ENCODE assay signal across 44 cellular contexts in genomic region chr1:12761781-12762180, GRCh38. TPM values are rescaled to one million over a fixed set of nuclear protein-coding genes. Genes with fewer than 3 reads are reported as not detected.
"Had no signal": no experiment of that assay in that cellular context is flagged by ENCODE, and none has a peak within 500 bp of the region (broad histone marks: within the 10 kb centered on the region; RNA-seq: fewer than 3 reads in every experiment).

No MANE protein-coding gene starts in this region.

- H3K4me1 ChIP-seq: adrenal gland, ascending aorta, body of pancreas, breast epithelium had no signal

- H3K9me3 Mint-ChIP-seq: activated naive CD4-positive, alpha-beta T cell treated with anti-CD3 and anti-CD28 coated beads for 36 hours; activated naive CD4-positive, alpha-beta T cell treated with anti-CD3 and anti-CD28 coated beads, Interleukin-2, amount 10 ng/mL, durations not matched to agents 7 days and 5 days; activated naive CD4-positive, alpha-beta T cell treated with anti-CD3 and anti-CD28 coated beads, Interleukin-2, amount 50 U/mL, for 24 hours; activated naive CD4-positive, alpha-beta T cell treated with anti-CD3 and anti-CD28 coated beads, Interleukin-2, amount 50 U/mL, for 72 hours; activated naive CD8-positive, alpha-beta T cell treated with anti-CD3 and anti-CD28 coated beads for 36 hours; activated naive CD8-positive, alpha-beta T cell treated with anti-CD3 and anti-CD28 coated beads, Interleukin-2, amount 10 ng/mL, durations not matched to agents 7 days and 5 days; activated naive CD8-positive, alpha-beta T cell treated with anti-CD3 and anti-CD28 coated beads, Interleukin-2, amount 50 U/mL, for 24 hours; activated T-cell treated with anti-CD3 and anti-CD28 coated beads, Interleukin-2, amount 50 U/mL, for 24 hours; activated T-cell treated with anti-CD3 and anti-CD28 coated beads, Interleukin-2, amount 50 U/mL, for 4 hours; activated T-cell treated with anti-CD3 and anti-CD28 coated beads, Interleukin-2, amount 50 U/mL, for 72 hours; activated T-helper 1 cell treated with anti-CD3 and anti-CD28 coated beads, Interleukin-12 subunit alpha, Interleukin-12 subunit beta, Interleukin-2, Interleukin-4 antibody, amounts not matched to agents 30 ng/mL and 10 ng/mL and 1 ng/mL, durations not matched to agents 14 hours and 24 hours and 36 hours; activated T-helper 17 cell treated with anti-CD3 and anti-CD28 coated beads, Interleukin-2, amount 50 U/mL, for 72 hours; activated T-helper 2 cell treated with anti-CD3 and anti-CD28 coated beads, Interferon-gamma antibody, Interleukin-2, Interleukin-4, amounts not matched to agents 10 μg/mL and 5 μg/mL and 100 μg/mL, durations not matched to agents 14 hours and 24 hours and 36 hours; central memory CD8-positive, alpha-beta T cell had no signal

- DNase-seq: activated effector memory CD4-positive, alpha-beta T cell treated with anti-CD3 and anti-CD28 coated beads, Interleukin-2, amount 50 U/mL, for 16 hours; activated effector memory CD4-positive, alpha-beta T cell treated with Interleukin-2 at 50 U/mL for 16 hours; activated gamma-delta T cell; activated gamma-delta T cell treated with Interleukin-2 at 50 U/mL for 16 hours; activated naive CD4-positive, alpha-beta T cell; activated naive CD4-positive, alpha-beta T cell treated with anti-CD3 and anti-CD28 coated beads for 36 hours; activated naive CD4-positive, alpha-beta T cell treated with anti-CD3 and anti-CD28 coated beads, Interleukin-2, amount 10 ng/mL, durations not matched to agents 7 days and 5 days; activated naive CD4-positive, alpha-beta T cell treated with anti-CD3 and anti-CD28 coated beads, Interleukin-2, amount 50 U/mL, for 16 hours; activated naive CD4-positive, alpha-beta T cell treated with Interleukin-2 at 50 U/mL for 16 hours; activated naive CD8-positive, alpha-beta T cell treated with anti-CD3 and anti-CD28 coated beads for 36 hours; activated naive CD8-positive, alpha-beta T cell treated with anti-CD3 and anti-CD28 coated beads, Interleukin-2, amount 10 ng/mL, durations not matched to agents 7 days and 5 days; activated naive CD8-positive, alpha-beta T cell treated with anti-CD3 and anti-CD28 coated beads, Interleukin-2, amount 50 U/mL, for 24 hours; activated T-cell treated with anti-CD3 and anti-CD28 coated beads for 4 hours; activated T-cell treated with anti-CD3 and anti-CD28 coated beads, Interleukin-2, amount 50 U/mL, for 1 hour; activated T-cell treated with anti-CD3 and anti-CD28 coated beads, Interleukin-2, amount 50 U/mL, for 24 hours; activated T-cell treated with anti-CD3 and anti-CD28 coated beads, Interleukin-2, amount 50 U/mL, for 4 hours; activated T-cell treated with anti-CD3 and anti-CD28 coated beads, Interleukin-2, amount 50 U/mL, for 48 hours; activated T-cell treated with anti-CD3 and anti-CD28 coated beads, Interleukin-2, amount 50 U/mL, for 72 hours; adrenal gland; amniotic stem cell; amygdala; anterior cingulate cortex; aorta; body of pancreas; brain microvascular endothelial cell; caudate nucleus; central memory CD4-positive, alpha-beta T cell; cerebellar nuclear complex had no signal

- FAIRE-seq: astrocyte, bronchial epithelial cell had no signal

- H3K36me3 ChIP-seq: adrenal gland, ascending aorta, brain microvascular endothelial cell, breast epithelium, cardiac muscle cell had no signal

- H3K27ac ChIP-seq: adrenal gland, ascending aorta, body of pancreas, brain microvascular endothelial cell, breast epithelium, cardiac muscle cell had no signal

- H3K36me3 Mint-ChIP-seq: activated naive CD4-positive, alpha-beta T cell treated with anti-CD3 and anti-CD28 coated beads, Interleukin-2, amount 10 ng/mL, durations not matched to agents 7 days and 5 days; activated naive CD4-positive, alpha-beta T cell treated with anti-CD3 and anti-CD28 coated beads, Interleukin-2, amount 50 U/mL, for 24 hours; activated naive CD4-positive, alpha-beta T cell treated with anti-CD3 and anti-CD28 coated beads, Interleukin-2, amount 50 U/mL, for 72 hours; activated naive CD8-positive, alpha-beta T cell; activated naive CD8-positive, alpha-beta T cell treated with anti-CD3 and anti-CD28 coated beads for 36 hours; activated naive CD8-positive, alpha-beta T cell treated with anti-CD3 and anti-CD28 coated beads, Interleukin-2, amount 10 ng/mL, durations not matched to agents 7 days and 5 days; brain had no signal

- H3K4me3 ChIP-seq: adrenal gland, ascending aorta, body of pancreas, breast epithelium, cardiac muscle cell had no signal

- H3K9me3 ChIP-seq: adrenal gland, ascending aorta, body of pancreas, breast epithelium had no signal

- H3K27me3 ChIP-seq: ascending aorta, body of pancreas, brain microvascular endothelial cell, breast epithelium, cardiac muscle cell had no signal

- ATAC-seq: activated naive CD4-positive, alpha-beta T cell treated with anti-CD3 and anti-CD28 coated beads, Interleukin-2, amount 50 U/mL, for 72 hours; activated naive CD8-positive, alpha-beta T cell treated with anti-CD3 and anti-CD28 coated beads, Interleukin-2, amount 50 U/mL, for 24 hours; activated T-cell treated with anti-CD3 and anti-CD28 coated beads, Interleukin-2, amount 50 U/mL, for 4 hours; activated T-cell treated with anti-CD3 and anti-CD28 coated beads, Interleukin-2, amount 50 U/mL, for 72 hours; activated T-helper 17 cell treated with anti-CD3 and anti-CD28 coated beads, Interleukin-2, amount 50 U/mL, for 72 hours; body of pancreas had no signal

- H3K4me1 Mint-ChIP-seq: activated naive CD4-positive, alpha-beta T cell treated with anti-CD3 and anti-CD28 coated beads, Interleukin-2, amount 10 ng/mL, durations not matched to agents 7 days and 5 days; activated naive CD4-positive, alpha-beta T cell treated with anti-CD3 and anti-CD28 coated beads, Interleukin-2, amount 50 U/mL, for 24 hours; activated naive CD8-positive, alpha-beta T cell treated with anti-CD3 and anti-CD28 coated beads for 36 hours; activated naive CD8-positive, alpha-beta T cell treated with anti-CD3 and anti-CD28 coated beads, Interleukin-2, amount 10 ng/mL, durations not matched to agents 7 days and 5 days; activated naive CD8-positive, alpha-beta T cell treated with anti-CD3 and anti-CD28 coated beads, Interleukin-2, amount 50 U/mL, for 24 hours; activated T-helper 17 cell treated with anti-CD3 and anti-CD28 coated beads, Interleukin-2, amount 50 U/mL, for 72 hours; brain; central memory CD8-positive, alpha-beta T cell had no signal

- H3K27ac Mint-ChIP-seq: activated naive CD4-positive, alpha-beta T cell treated with anti-CD3 and anti-CD28 coated beads for 36 hours; activated naive CD4-positive, alpha-beta T cell treated with anti-CD3 and anti-CD28 coated beads, Interleukin-2, amount 10 ng/mL, durations not matched to agents 7 days and 5 days; activated naive CD4-positive, alpha-beta T cell treated with anti-CD3 and anti-CD28 coated beads, Interleukin-2, amount 50 U/mL, for 24 hours; activated naive CD4-positive, alpha-beta T cell treated with anti-CD3 and anti-CD28 coated beads, Interleukin-2, amount 50 U/mL, for 72 hours; activated naive CD8-positive, alpha-beta T cell; activated naive CD8-positive, alpha-beta T cell treated with anti-CD3 and anti-CD28 coated beads for 36 hours; activated naive CD8-positive, alpha-beta T cell treated with anti-CD3 and anti-CD28 coated beads, Interleukin-2, amount 10 ng/mL, durations not matched to agents 7 days and 5 days; activated naive CD8-positive, alpha-beta T cell treated with anti-CD3 and anti-CD28 coated beads, Interleukin-2, amount 50 U/mL, for 24 hours; activated T-cell treated with anti-CD3 and anti-CD28 coated beads, Interleukin-2, amount 50 U/mL, for 24 hours; activated T-cell treated with anti-CD3 and anti-CD28 coated beads, Interleukin-2, amount 50 U/mL, for 72 hours; activated T-helper 1 cell treated with anti-CD3 and anti-CD28 coated beads, Interleukin-12 subunit alpha, Interleukin-12 subunit beta, Interleukin-2, Interleukin-4 antibody, amounts not matched to agents 30 ng/mL and 10 ng/mL and 1 ng/mL, durations not matched to agents 14 hours and 24 hours and 36 hours; activated T-helper 17 cell treated with anti-CD3 and anti-CD28 coated beads, Interleukin-2, amount 50 U/mL, for 72 hours; activated T-helper 2 cell treated with anti-CD3 and anti-CD28 coated beads, Interferon-gamma antibody, Interleukin-2, Interleukin-4, amounts not matched to agents 10 μg/mL and 5 μg/mL and 100 μg/mL, durations not matched to agents 14 hours and 24 hours and 36 hours; brain had no signal

- H3K4me3 Mint-ChIP-seq: activated naive CD4-positive, alpha-beta T cell treated with anti-CD3 and anti-CD28 coated beads for 36 hours; activated naive CD4-positive, alpha-beta T cell treated with anti-CD3 and anti-CD28 coated beads, Interleukin-2, amount 10 ng/mL, durations not matched to agents 7 days and 5 days; activated naive CD4-positive, alpha-beta T cell treated with anti-CD3 and anti-CD28 coated beads, Interleukin-2, amount 50 U/mL, for 24 hours; activated naive CD8-positive, alpha-beta T cell; activated naive CD8-positive, alpha-beta T cell treated with anti-CD3 and anti-CD28 coated beads for 36 hours; activated naive CD8-positive, alpha-beta T cell treated with anti-CD3 and anti-CD28 coated beads, Interleukin-2, amount 10 ng/mL, durations not matched to agents 7 days and 5 days; activated naive CD8-positive, alpha-beta T cell treated with anti-CD3 and anti-CD28 coated beads, Interleukin-2, amount 50 U/mL, for 24 hours; activated T-cell treated with anti-CD3 and anti-CD28 coated beads, Interleukin-2, amount 50 U/mL, for 24 hours; activated T-cell treated with anti-CD3 and anti-CD28 coated beads, Interleukin-2, amount 50 U/mL, for 4 hours; activated T-cell treated with anti-CD3 and anti-CD28 coated beads, Interleukin-2, amount 50 U/mL, for 72 hours; activated T-helper 1 cell treated with anti-CD3 and anti-CD28 coated beads, Interleukin-12 subunit alpha, Interleukin-12 subunit beta, Interleukin-2, Interleukin-4 antibody, amounts not matched to agents 30 ng/mL and 10 ng/mL and 1 ng/mL, durations not matched to agents 14 hours and 24 hours and 36 hours; activated T-helper 17 cell treated with anti-CD3 and anti-CD28 coated beads, Interleukin-2, amount 50 U/mL, for 72 hours; brain; central memory CD8-positive, alpha-beta T cell had no signal

RNA-seq across cellular contexts. Expression of gene PRAMEF12, which starts 11.8 kb away (rescaled TPM):
- total RNA-seq: activated naive CD4-positive, alpha-beta T cell treated with anti-CD3 and anti-CD28 coated beads for 36 hours; activated naive CD4-positive, alpha-beta T cell treated with anti-CD3 and anti-CD28 coated beads, Interleukin-2, amount 50 U/mL, for 72 hours; activated naive CD8-positive, alpha-beta T cell treated with anti-CD3 and anti-CD28 coated beads for 36 hours; activated naive CD8-positive, alpha-beta T cell treated with anti-CD3 and anti-CD28 coated beads, Interleukin-2, amount 10 ng/mL, durations not matched to agents 7 days and 5 days; activated T-cell treated with anti-CD3 and anti-CD28 coated beads, Interleukin-2, amount 50 U/mL, for 4 hours; activated T-cell treated with anti-CD3 and anti-CD28 coated beads, Interleukin-2, amount 50 U/mL, for 72 hours; activated T-helper 1 cell treated with anti-CD3 and anti-CD28 coated beads, Interleukin-12 subunit alpha, Interleukin-12 subunit beta, Interleukin-2, Interleukin-4 antibody, amounts not matched to agents 30 ng/mL and 10 ng/mL and 1 ng/mL, durations not matched to agents 14 hours and 24 hours and 36 hours; activated T-helper 17 cell treated with anti-CD3 and anti-CD28 coated beads, Interleukin-2, amount 50 U/mL, for 72 hours; activated T-helper 2 cell treated with anti-CD3 and anti-CD28 coated beads, Interferon-gamma antibody, Interleukin-2, Interleukin-4, amounts not matched to agents 10 μg/mL and 5 μg/mL and 100 μg/mL, durations not matched to agents 14 hours and 24 hours and 36 hours; adrenal gland; aorta; ascending aorta; body of pancreas; breast epithelium; bronchial epithelial cell; cardiac muscle cell; cardiac septum; cerebellum had no signal
- polyA plus RNA-seq: adipose tissue, adrenal gland, aorta, cardiac muscle cell had no signal

RNA-seq across cellular contexts. Expression of gene CFAP107, which starts 15.8 kb away (rescaled TPM):
- total RNA-seq: activated naive CD4-positive, alpha-beta T cell treated with anti-CD3 and anti-CD28 coated beads for 36 hours; activated naive CD4-positive, alpha-beta T cell treated with anti-CD3 and anti-CD28 coated beads, Interleukin-2, amount 50 U/mL, for 72 hours; activated naive CD8-positive, alpha-beta T cell treated with anti-CD3 and anti-CD28 coated beads for 36 hours; activated naive CD8-positive, alpha-beta T cell treated with anti-CD3 and anti-CD28 coated beads, Interleukin-2, amount 10 ng/mL, durations not matched to agents 7 days and 5 days; activated T-cell treated with anti-CD3 and anti-CD28 coated beads, Interleukin-2, amount 50 U/mL, for 4 hours; activated T-cell treated with anti-CD3 and anti-CD28 coated beads, Interleukin-2, amount 50 U/mL, for 72 hours; activated T-helper 1 cell treated with anti-CD3 and anti-CD28 coated beads, Interleukin-12 subunit alpha, Interleukin-12 subunit beta, Interleukin-2, Interleukin-4 antibody, amounts not matched to agents 30 ng/mL and 10 ng/mL and 1 ng/mL, durations not matched to agents 14 hours and 24 hours and 36 hours; activated T-helper 17 cell treated with anti-CD3 and anti-CD28 coated beads, Interleukin-2, amount 50 U/mL, for 72 hours; activated T-helper 2 cell treated with anti-CD3 and anti-CD28 coated beads, Interferon-gamma antibody, Interleukin-2, Interleukin-4, amounts not matched to agents 10 μg/mL and 5 μg/mL and 100 μg/mL, durations not matched to agents 14 hours and 24 hours and 36 hours; adrenal gland; aorta; ascending aorta; astrocyte; body of pancreas; breast epithelium; bronchial epithelial cell; cardiac muscle cell; cardiac septum had no signal
- polyA plus RNA-seq: adrenal gland, aorta, cardiac muscle cell had no signal

RNA-seq across cellular contexts. Expression of gene PRAMEF1, which starts 29.4 kb away (rescaled TPM):
- total RNA-seq: activated naive CD4-positive, alpha-beta T cell treated with anti-CD3 and anti-CD28 coated beads for 36 hours; activated naive CD4-positive, alpha-beta T cell treated with anti-CD3 and anti-CD28 coated beads, Interleukin-2, amount 50 U/mL, for 72 hours; activated naive CD8-positive, alpha-beta T cell treated with anti-CD3 and anti-CD28 coated beads for 36 hours; activated naive CD8-positive, alpha-beta T cell treated with anti-CD3 and anti-CD28 coated beads, Interleukin-2, amount 10 ng/mL, durations not matched to agents 7 days and 5 days; activated T-cell treated with anti-CD3 and anti-CD28 coated beads, Interleukin-2, amount 50 U/mL, for 4 hours; activated T-cell treated with anti-CD3 and anti-CD28 coated beads, Interleukin-2, amount 50 U/mL, for 72 hours; activated T-helper 1 cell treated with anti-CD3 and anti-CD28 coated beads, Interleukin-12 subunit alpha, Interleukin-12 subunit beta, Interleukin-2, Interleukin-4 antibody, amounts not matched to agents 30 ng/mL and 10 ng/mL and 1 ng/mL, durations not matched to agents 14 hours and 24 hours and 36 hours; activated T-helper 17 cell treated with anti-CD3 and anti-CD28 coated beads, Interleukin-2, amount 50 U/mL, for 72 hours; activated T-helper 2 cell treated with anti-CD3 and anti-CD28 coated beads, Interferon-gamma antibody, Interleukin-2, Interleukin-4, amounts not matched to agents 10 μg/mL and 5 μg/mL and 100 μg/mL, durations not matched to agents 14 hours and 24 hours and 36 hours; adrenal gland; aorta; ascending aorta; astrocyte; body of pancreas; breast epithelium; bronchial epithelial cell; cardiac muscle cell; cardiac septum; cerebellum had no signal
- polyA plus RNA-seq: adipose tissue, adrenal gland, aorta, cardiac muscle cell had no signal

RNA-seq across cellular contexts. Expression of gene AADACL3, which starts 45.9 kb away (rescaled TPM):
- total RNA-seq: activated naive CD4-positive, alpha-beta T cell treated with anti-CD3 and anti-CD28 coated beads for 36 hours; activated naive CD4-positive, alpha-beta T cell treated with anti-CD3 and anti-CD28 coated beads, Interleukin-2, amount 50 U/mL, for 72 hours; activated naive CD8-positive, alpha-beta T cell treated with anti-CD3 and anti-CD28 coated beads for 36 hours; activated naive CD8-positive, alpha-beta T cell treated with anti-CD3 and anti-CD28 coated beads, Interleukin-2, amount 10 ng/mL, durations not matched to agents 7 days and 5 days; activated T-cell treated with anti-CD3 and anti-CD28 coated beads, Interleukin-2, amount 50 U/mL, for 4 hours; activated T-cell treated with anti-CD3 and anti-CD28 coated beads, Interleukin-2, amount 50 U/mL, for 72 hours; activated T-helper 1 cell treated with anti-CD3 and anti-CD28 coated beads, Interleukin-12 subunit alpha, Interleukin-12 subunit beta, Interleukin-2, Interleukin-4 antibody, amounts not matched to agents 30 ng/mL and 10 ng/mL and 1 ng/mL, durations not matched to agents 14 hours and 24 hours and 36 hours; activated T-helper 17 cell treated with anti-CD3 and anti-CD28 coated beads, Interleukin-2, amount 50 U/mL, for 72 hours; activated T-helper 2 cell treated with anti-CD3 and anti-CD28 coated beads, Interferon-gamma antibody, Interleukin-2, Interleukin-4, amounts not matched to agents 10 μg/mL and 5 μg/mL and 100 μg/mL, durations not matched to agents 14 hours and 24 hours and 36 hours; adrenal gland; aorta; ascending aorta; body of pancreas; bronchial epithelial cell; cardiac muscle cell; cardiac septum; cerebellum had no signal
- polyA plus RNA-seq: adrenal gland, aorta, cardiac muscle cell had no signal
